22 cellular contexts compared by ENCODE assay signal in the genomic region with DNA sequence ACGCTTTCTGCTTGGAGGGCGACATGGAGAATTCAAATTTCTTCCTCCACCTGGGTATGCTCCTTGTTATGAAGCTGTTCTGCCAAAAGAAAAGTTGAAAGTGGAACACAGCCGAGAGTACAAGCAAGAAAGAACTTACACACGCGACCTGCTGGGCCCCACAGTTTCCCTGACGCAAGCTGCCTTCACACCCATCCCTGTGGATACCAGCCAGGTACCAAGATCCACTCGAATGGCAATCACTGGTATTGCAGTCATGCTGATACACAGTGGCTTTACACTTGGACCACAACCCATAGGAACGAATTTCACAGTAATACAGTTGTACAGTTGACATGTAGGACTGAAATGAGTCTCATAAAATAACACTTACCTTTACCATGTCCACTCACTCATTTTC.
DNase-seq lines count a peak whose midpoint lies in the region; ATAC-seq and TF ChIP-seq lines count a peak whose summit lies in the region.
"Had no signal": no experiment of that assay in that cellular context is flagged by ENCODE, and none has a peak within 500 bp of the region (broad histone marks: within the 10 kb centered on the region; RNA-seq: fewer than 3 reads in every experiment).

No MANE protein-coding gene starts in this region.

- TF ChIP-seq POLR2A in heart left ventricle (IDR thresholded peaks at IDR 0.05): no peak

- intact Hi-C loops in Right ventricle myocardium inferior (cut with DNase I): no loop called here
- intact Hi-C loops in cardiac septum (cut with DNase I): no loop called here
- intact Hi-C loops in heart left ventricle (cut with DNase I): no loop called here
- intact Hi-C loops in left ventricle myocardium superior (cut with micrococcal nuclease): no loop called here

- 49 to 75% (median 65%) methylated on average over 8 of the region's 8 CpGs for WGBS in heart left ventricle, 4 donors

- peaks cover 0 to 22% (median 0%) of the 10 kb centered on the region in 12 donors for H3K4me1 ChIP-seq in heart left ventricle
- H3K4me1 ChIP-seq: A549; BE2C; BLaER1 treated with 17β-estradiol and CSF1 and Interleukin-3, amounts not matched to agents 10 nM and 100 nM had no signal

- ATAC-seq in Right ventricle myocardium inferior: peak; percentile 20
- ATAC-seq in heart left ventricle: peak in 3 of 4 donors; percentile 59 to 83 (median 66)
- ATAC-seq in left ventricle myocardium superior: peak; percentile 29
- ATAC-seq: A549, GM23338, HCT116 had no signal

- no peak for DNase-seq in Right ventricle myocardium inferior (ENCODE audit: missing footprints)
- no peak for DNase-seq in cardiac septum (ENCODE audit: low spot score)
- peak in 1 of 5 donors; percentile 49 for DNase-seq in heart left ventricle
- no peak for DNase-seq in left ventricle myocardium superior
- DNase-seq in caudate nucleus (lab: John Stamatoyannopoulos, UW): no peak
- no peak for DNase-seq in cortex of kidney (lab: John Stamatoyannopoulos, UW)
- DNase-seq in NCI-H2081 (lab: John Stamatoyannopoulos, UW): no peak
- DNase-seq: 8988T; ACHN; AML-193; BE2C; Calu3; CD4-positive, alpha-beta T cell; CD8-positive, alpha-beta memory T cell; DMS53; DMS79 treated with DMSO at 0.1 percent for 48 hours; GF-D8; H9 had no signal

- H3K27ac ChIP-seq in heart left ventricle (peak overlapping the region in 2 of 12 donors; percentile 13 to 41), caudate nucleus (ENCODE audit: low read depth, low read length) (no peak overlapping the region)
- H3K27ac ChIP-seq: A549; BLaER1 treated with 17β-estradiol and CSF1 and Interleukin-3, amounts not matched to agents 10 nM and 100 nM had no signal

- H3K4me3 ChIP-seq in heart left ventricle: no peak overlapping the region
- H3K4me3 ChIP-seq: A549; BLaER1 treated with 17β-estradiol and CSF1 and Interleukin-3, amounts not matched to agents 10 nM and 100 nM; GM23338 had no signal

- peaks cover 0 to 89% (median 19%) of the 10 kb centered on the region in 9 donors for H3K36me3 ChIP-seq in heart left ventricle
- H3K36me3 ChIP-seq: BE2C; BLaER1 treated with 17β-estradiol and CSF1 and Interleukin-3, amounts not matched to agents 10 nM and 100 nM had no signal

- no peaks in the 10 kb centered on the region for H3K27me3 ChIP-seq in heart left ventricle
- H3K27me3 ChIP-seq: BE2C; BLaER1 treated with 17β-estradiol and CSF1 and Interleukin-3, amounts not matched to agents 10 nM and 100 nM had no signal

- no peaks in the 10 kb centered on the region for H3K9me3 ChIP-seq in heart left ventricle
- H3K9me3 ChIP-seq: A549; BE2C; BLaER1 treated with 17β-estradiol and CSF1 and Interleukin-3, amounts not matched to agents 10 nM and 100 nM had no signal

- TF ChIP-seq CTCF in heart left ventricle (IDR thresholded peaks at IDR 0.05): peak in 1 of 12 donors; percentile 22
